In the genomic region with DNA sequence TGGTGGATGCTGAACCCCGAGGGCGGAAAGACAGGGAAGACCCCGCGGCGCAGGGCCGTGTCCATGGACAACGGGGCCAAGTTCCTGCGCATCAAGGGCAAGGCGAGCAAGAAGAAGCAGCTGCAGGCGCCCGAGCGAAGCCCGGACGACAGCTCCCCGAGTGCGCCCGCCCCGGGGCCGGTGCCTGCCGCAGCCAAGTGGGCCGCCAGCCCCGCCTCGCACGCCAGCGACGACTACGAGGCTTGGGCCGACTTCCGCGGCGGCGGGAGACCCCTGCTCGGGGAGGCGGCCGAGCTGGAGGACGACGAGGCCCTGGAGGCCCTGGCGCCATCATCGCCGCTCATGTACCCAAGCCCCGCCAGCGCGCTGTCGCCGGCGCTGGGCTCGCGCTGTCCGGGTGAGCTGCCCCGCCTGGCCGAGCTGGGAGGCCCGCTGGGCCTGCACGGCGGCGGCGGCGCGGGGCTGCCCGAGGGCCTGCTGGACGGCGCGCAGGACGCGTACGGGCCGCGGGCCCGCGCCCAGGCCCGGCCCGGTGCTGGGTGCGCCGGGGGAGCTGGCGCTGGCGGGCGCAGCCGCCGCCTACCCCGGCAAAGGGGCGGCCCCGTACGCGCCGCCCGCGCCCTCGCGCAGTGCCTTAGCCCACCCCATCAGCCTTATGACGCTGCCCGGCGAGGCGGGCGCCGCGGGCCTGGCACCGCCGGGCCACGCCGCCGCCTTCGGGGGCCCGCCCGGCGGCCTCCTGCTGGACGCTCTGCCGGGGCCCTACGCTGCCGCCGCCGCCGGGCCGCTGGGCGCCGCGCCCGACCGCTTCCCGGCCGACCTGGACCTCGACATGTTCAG, we compare ENCODE assay signal across 8 cellular contexts. TPM values are rescaled to one million over a fixed set of nuclear protein-coding genes. Genes with fewer than 3 reads are reported as not detected.
DNase-seq lines count a peak whose midpoint lies in the region; ATAC-seq and TF ChIP-seq lines count a peak whose summit lies in the region.

No MANE protein-coding gene starts in this region.

- H3K9me3 Mint-ChIP-seq in activated naive CD4-positive, alpha-beta T cell treated with anti-CD3 and anti-CD28 coated beads, Interleukin-2, amount 10 ng/mL, durations not matched to agents 7 days and 5 days: no peaks in the 10 kb centered on the region
- no peaks in the 10 kb centered on the region for H3K9me3 Mint-ChIP-seq in progenitor cell of endocrine pancreas (ENCODE audit: low read depth)

- intact Hi-C loops in Right ventricle myocardium superior (cut with DNase I): no loop called here

- no peak overlapping the region for H3K9ac ChIP-seq in HUES48 (ENCODE audit: low read depth, low read length)

- peaks cover 12% of the 10 kb centered on the region for H3K4me1 Mint-ChIP-seq in activated naive CD4-positive, alpha-beta T cell treated with anti-CD3 and anti-CD28 coated beads, Interleukin-2, amount 10 ng/mL, durations not matched to agents 7 days and 5 days
- H3K4me1 Mint-ChIP-seq in progenitor cell of endocrine pancreas (ENCODE audit: low read depth): peaks cover 23% of the 10 kb centered on the region

- DNase-seq in activated naive CD4-positive, alpha-beta T cell treated with anti-CD3 and anti-CD28 coated beads, Interleukin-2, amount 10 ng/mL, durations not matched to agents 7 days and 5 days: peak; percentile 44
- DNase-seq in Right ventricle myocardium superior (peak; percentile 72), progenitor cell of endocrine pancreas (ENCODE audit: low spot score, unreplicated experiment) (no peak), LoVo (ENCODE audit: low spot score) (no peak), NCI-H2227 treated with DMSO at 0.1 percent for 48 hours (lab: John Stamatoyannopoulos, UW) (no peak)

- peaks cover 18% of the 10 kb centered on the region for H3K4me1 ChIP-seq in ACC112 (ENCODE audit: control insufficient read depth, insufficient read depth, low read length, unreplicated experiment)
- H3K4me1 ChIP-seq in HUES48 (ENCODE audit: control insufficient read depth, insufficient read depth, low read length): peaks cover 9% of the 10 kb centered on the region

- peak overlapping the region; percentile 83 for H3K4me3 ChIP-seq in ACC112 (ENCODE audit: low read depth, low read length)
- peak overlapping the region; percentile 66 for H3K4me3 ChIP-seq in HUES48 (ENCODE audit: low read depth, low read length)

- no peaks in the 10 kb centered on the region for H3K9me3 ChIP-seq in HUES48 (ENCODE audit: control insufficient read depth, insufficient read depth, low read length)

- H3K27ac ChIP-seq in ACC112 (ENCODE audit: low read depth, low read length): peak overlapping the region; percentile 68
- H3K27ac ChIP-seq in HUES48 (ENCODE audit: low read depth, low read length): no peak overlapping the region

- CTCF ChIA-PET in activated naive CD4-positive, alpha-beta T cell treated with anti-CD3 and anti-CD28 coated beads, Interleukin-2, amount 10 ng/mL, durations not matched to agents 7 days and 5 days (lab: Charles Lee): interaction anchor here (1.7 kb wide), 1 partner anchor 99 kb away, joined by 4 read pairs; no protein-coding TSS in a partner anchor

- H3K79me2 ChIP-seq in ACC112 (ENCODE audit: control insufficient read depth, insufficient read depth, low read length, unreplicated experiment): no peaks in the 10 kb centered on the region

- H3K4me3 Mint-ChIP-seq in activated naive CD4-positive, alpha-beta T cell treated with anti-CD3 and anti-CD28 coated beads, Interleukin-2, amount 10 ng/mL, durations not matched to agents 7 days and 5 days: peak overlapping the region; percentile 70
- peak overlapping the region; percentile 63 for H3K4me3 Mint-ChIP-seq in progenitor cell of endocrine pancreas (ENCODE audit: low read depth)

- no peaks in the 10 kb centered on the region for H3K36me3 Mint-ChIP-seq in activated naive CD4-positive, alpha-beta T cell treated with anti-CD3 and anti-CD28 coated beads, Interleukin-2, amount 10 ng/mL, durations not matched to agents 7 days and 5 days
- no peaks in the 10 kb centered on the region for H3K36me3 Mint-ChIP-seq in progenitor cell of endocrine pancreas (ENCODE audit: insufficient read depth)

- TF ChIP-seq CTCF in progenitor cell of endocrine pancreas (IDR thresholded peaks at IDR 0.05; ENCODE audit: unreplicated experiment): no peak

- peak; percentile 25 for ATAC-seq in Right ventricle myocardium superior (ENCODE audit: poor library complexity)
- ATAC-seq in GM21360 (IDR thresholded peaks at IDR 0.05; ENCODE audit: unreplicated experiment): no peak

- peak overlapping the region; percentile 71 for H2AFZ ChIP-seq in ACC112 (ENCODE audit: low read length, unreplicated experiment)

- H3K27me3 ChIP-seq in ACC112 (ENCODE audit: insufficient read depth, low read length): peaks cover 30% of the 10 kb centered on the region
- peaks cover 52% of the 10 kb centered on the region for H3K27me3 ChIP-seq in HUES48 (ENCODE audit: control insufficient read depth, insufficient read depth, low read length)

- H3K36me3 ChIP-seq in ACC112 (ENCODE audit: insufficient read depth, low read length): no peaks in the 10 kb centered on the region
- no peaks in the 10 kb centered on the region for H3K36me3 ChIP-seq in HUES48 (ENCODE audit: control insufficient read depth, insufficient read depth, low read length)

- no peak overlapping the region for H3K27ac Mint-ChIP-seq in activated naive CD4-positive, alpha-beta T cell treated with anti-CD3 and anti-CD28 coated beads, Interleukin-2, amount 10 ng/mL, durations not matched to agents 7 days and 5 days
- H3K27ac Mint-ChIP-seq in progenitor cell of endocrine pancreas: no peak overlapping the region

- peaks cover 92% of the 10 kb centered on the region for H3K27me3 Mint-ChIP-seq in activated naive CD4-positive, alpha-beta T cell treated with anti-CD3 and anti-CD28 coated beads, Interleukin-2, amount 10 ng/mL, durations not matched to agents 7 days and 5 days
- peaks cover 66% of the 10 kb centered on the region for H3K27me3 Mint-ChIP-seq in progenitor cell of endocrine pancreas

RNA-seq across cellular contexts. Expression of a gene that starts 20.7 kb away (rescaled TPM):
- total RNA-seq in Right ventricle myocardium superior: 3.6 TPM
- total RNA-seq in progenitor cell of endocrine pancreas: 2.8 and 2.9 TPM in 2 replicates

Comparison
In these comparisons a context has a peak if more than half of its experiments do, and no peak if none do; other contexts are left out.
1. DNase-seq: peak in activated naive CD4-positive, alpha-beta T cell treated with anti-CD3 and anti-CD28 coated beads, Interleukin-2, amount 10 ng/mL, durations not matched to agents 7 days and 5 days (single experiment) and Right ventricle myocardium superior (single experiment); none in progenitor cell of endocrine pancreas (single experiment), LoVo (single experiment) and NCI-H2227 treated with DMSO at 0.1 percent for 48 hours (single experiment).